In genomic region chr7:129091484-129092002, GRCh38 we compare ENCODE assay signal across 8 cellular contexts. TPM values are rescaled to one million over a fixed set of nuclear protein-coding genes. Genes with fewer than 3 reads are reported as not detected.
A peak's percentile ranks its signal among the peaks of the same experiment; 100 is the strongest.
DNase-seq lines count a peak whose midpoint lies in the region; ATAC-seq, FAIRE-seq and TF ChIP-seq lines count a peak whose summit lies in the region.

No MANE protein-coding gene starts in this region.

- intact Hi-C loops in testis (cut with DNase I; ENCODE audit: low total_unique reads) = no loop called here

- H3K4me3 ChIP-seq in RWPE2 (ENCODE audit: severe bottlenecking) (no peak overlapping the region), testis (no peak overlapping the region)

- TF ChIP-seq POLR2A in testis (IDR thresholded peaks at IDR 0.05) = no peak

- H3K9me3 ChIP-seq in RWPE2 (ENCODE audit: severe bottlenecking) (no peaks in the 10 kb centered on the region), testis (no peaks in the 10 kb centered on the region)

- H3K4me1 ChIP-seq in RWPE2 (ENCODE audit: insufficient read depth, poor library complexity, severe bottlenecking) (no peaks in the 10 kb centered on the region), testis (no peaks in the 10 kb centered on the region)

- FAIRE-seq in frontal cortex (lab: Jason Lieb, UNC) = no peak

- no peaks in the 10 kb centered on the region for H3K36me3 ChIP-seq in RWPE2 (ENCODE audit: low read depth)
- no peaks in the 10 kb centered on the region for H3K36me3 ChIP-seq in testis (ENCODE audit: low read depth, missing control alignments)

- H3K27me3 ChIP-seq in RWPE2 (ENCODE audit: insufficient read depth, poor library complexity, severe bottlenecking) (peaks cover 4% of the 10 kb centered on the region), testis (no peaks in the 10 kb centered on the region)

- ATAC-seq in GM19372 (IDR thresholded peaks at IDR 0.05; ENCODE audit: low read depth, unreplicated experiment) (peak; percentile 55), RWPE2 (ENCODE audit: low read depth) (peak; percentile 87)

- H3K27ac ChIP-seq in RWPE2 (ENCODE audit: poor library complexity, severe bottlenecking) = no peak overlapping the region
- H3K27ac ChIP-seq in testis = no peak overlapping the region

- 6 to 7% methylated on average over 11 of the region's 11 CpGs for WGBS in testis, 2 donors

- TF ChIP-seq CTCF in RWPE2 (IDR thresholded peaks at IDR 0.05; ENCODE audit: poor library complexity, severe bottlenecking) = peak; percentile 97
- peak; percentile 76 to 97 (median 90) for TF ChIP-seq CTCF in testis (IDR thresholded peaks at IDR 0.05)

- peak; percentile 78 for DNase-seq in Ammon's horn (ENCODE audit: low spot score)
- peak; percentile 68 for DNase-seq in M059J (ENCODE audit: low read depth)
- DNase-seq in RWPE2 (ENCODE audit: low spot score) = no peak
- DNase-seq in activated effector memory CD4-positive, alpha-beta T cell treated with Interleukin-2 at 50 U/mL for 16 hours = peak; percentile 74
- DNase-seq in frontal cortex (ENCODE audit: low spot score in 2 of 2) = peak; percentile 29 to 66
- DNase-seq in occipital lobe (lab: John Stamatoyannopoulos, UW) = peak; percentile 51
- DNase-seq in testis = peak; percentile 87

RNA-seq across cellular contexts. Expression of gene TNPO3, which starts 36.6 kb away (rescaled TPM):
- total RNA-seq in M059J (2014; rRNA removed; shearing (Covaris generic)) = 48.1 and 70.7 TPM in 2 replicates
- total RNA-seq in frontal cortex (101 TPM), occipital lobe (96.2 TPM), testis (10 to 100 TPM; 52.5 to 55.5 TPM)
- 62.8 TPM for polyA plus RNA-seq in testis (ENCODE audit: insufficient read depth, low read depth, low replicate concordance)

RNA-seq across cellular contexts. Expression of gene TSPAN33, which starts 53.0 kb away (rescaled TPM):
- total RNA-seq in M059J (2014; rRNA removed; shearing (Covaris generic)) = 0.91 and 4.2 TPM in 2 replicates
- 4.1 TPM for total RNA-seq in frontal cortex
- 4.7 TPM for total RNA-seq in occipital lobe
- 10 to 100 TPM; 25.7 to 35.7 TPM for total RNA-seq in testis
- polyA plus RNA-seq in testis (ENCODE audit: insufficient read depth, low read depth, low replicate concordance) = 35.9 TPM
